Comparison of ENCODE assay signal across 8 cellular contexts in genomic region chr21:16193758-16194606, GRCh38.
DNase-seq lines count a peak whose midpoint lies in the region; ATAC-seq and TF ChIP-seq lines count a peak whose summit lies in the region.

No MANE protein-coding gene starts in this region.

- no peak overlapping the region for H3K4me3 Mint-ChIP-seq in effector memory CD8-positive, alpha-beta T cell

- ATAC-seq in HG03521 (IDR thresholded peaks at IDR 0.05; ENCODE audit: unreplicated experiment) (peak; percentile 51), gastroesophageal sphincter (peak; percentile 81)
- no peak for ATAC-seq in effector memory CD8-positive, alpha-beta T cell (replicated peaks)

- peak in 1 of 4 experiments; percentile 35 for TF ChIP-seq CTCF in gastroesophageal sphincter (IDR thresholded peaks at IDR 0.05)

- TF ChIP-seq EP300 in gastroesophageal sphincter (IDR thresholded peaks at IDR 0.05): no peak

- no peaks in the 10 kb centered on the region for H3K27me3 ChIP-seq in gastroesophageal sphincter

- no peak overlapping the region for H3K27ac Mint-ChIP-seq in effector memory CD8-positive, alpha-beta T cell

- H3K4me1 ChIP-seq in gastroesophageal sphincter: no peaks in the 10 kb centered on the region

- H3K4me3 ChIP-seq in gastroesophageal sphincter: peak overlapping the region; percentile 44

- H3K36me3 ChIP-seq in gastroesophageal sphincter: no peaks in the 10 kb centered on the region

- H3K27me3 Mint-ChIP-seq in effector memory CD8-positive, alpha-beta T cell: no peaks in the 10 kb centered on the region

- no peaks in the 10 kb centered on the region for H3K9me3 ChIP-seq in gastroesophageal sphincter

- peaks cover 0 to 15% of the 10 kb centered on the region in 2 donors for H3K9me3 Mint-ChIP-seq in effector memory CD8-positive, alpha-beta T cell

- no peak for TF ChIP-seq POLR2A in gastroesophageal sphincter (IDR thresholded peaks at IDR 0.05)

- 13 to 24% methylated on average over 9 of the region's 9 CpGs for WGBS in gastroesophageal sphincter (ENCODE audit: low coverage in 1 of 2), 2 donors

- H3K4me1 Mint-ChIP-seq in effector memory CD8-positive, alpha-beta T cell (ENCODE audit: low read depth in 2 of 2): no peaks in the 10 kb centered on the region

- H3K36me3 Mint-ChIP-seq in effector memory CD8-positive, alpha-beta T cell (ENCODE audit: insufficient read depth): no peaks in the 10 kb centered on the region

- H3K27ac ChIP-seq in gastroesophageal sphincter: peak overlapping the region; percentile 65 to 74 (median 72)

- peak; percentile 12 for DNase-seq in activated CD4-positive, alpha-beta T cell treated with anti-CD3 and anti-CD28 coated beads for 48 hours
- DNase-seq in activated CD4-positive, alpha-beta T cell treated with anti-CD3 and anti-CD28 coated beads, Interleukin-2, amount 50 U/mL, for 1 hour: no peak
- DNase-seq in UCSD-AML1 (lab: John Stamatoyannopoulos, UW; ENCODE audit: unreplicated experiment) (peak; percentile 71), non-pigmented ciliary epithelial cell (ENCODE audit: low read depth) (peak; percentile 71), NCI-H510A treated with DMSO at 0.1 percent for 48 hours (lab: John Stamatoyannopoulos, UW) (no peak)
- no peak for DNase-seq in effector memory CD8-positive, alpha-beta T cell

Comparison
In these comparisons a context has a peak if more than half of its experiments do, and no peak if none do; other contexts are left out.
1. DNase-seq: peak in activated CD4-positive, alpha-beta T cell treated with anti-CD3 and anti-CD28 coated beads for 48 hours (single experiment), UCSD-AML1 (single experiment) and non-pigmented ciliary epithelial cell (single experiment); none in activated CD4-positive, alpha-beta T cell treated with anti-CD3 and anti-CD28 coated beads, Interleukin-2, amount 50 U/mL, for 1 hour (single experiment), effector memory CD8-positive, alpha-beta T cell (0 of 3) and NCI-H510A treated with DMSO at 0.1 percent for 48 hours (single experiment).